ENCODE assay signal across 8 cellular contexts in genomic region chr4:131975276-131976132, GRCh38.
DNase-seq lines count a peak whose midpoint lies in the region; ATAC-seq and TF ChIP-seq lines count a peak whose summit lies in the region.
"Not testable (repeated sequence)": the region's sequence is repeated elsewhere in the genome, so short reads cannot be mapped to it uniquely, and the experiment has no call there.

No MANE protein-coding gene starts in this region.

- H3K4me3 ChIP-seq in astrocyte of the cerebellum (ENCODE audit: low read depth, low read length): peak overlapping the region; percentile 32
- H3K4me3 ChIP-seq in esophagus squamous epithelium: peak overlapping the region in 3 of 4 donors; percentile 6 to 27 (median 17)
- H3K4me3 ChIP-seq in kidney epithelial cell (ENCODE audit: low read depth, low read length): peak overlapping the region; percentile 47
- H3K4me3 ChIP-seq in psoas muscle: peak overlapping the region; percentile 38
- peak overlapping the region; percentile 24 to 45 for H3K4me3 ChIP-seq in tibial artery

- not testable (repeated sequence) for H3K4me1 ChIP-seq in esophagus squamous epithelium, psoas muscle, tibial artery

- in situ Hi-C loops in astrocyte of the cerebellum (cut with HindIII; ENCODE audit: low sequenced_read_pairs): not testable (repeated sequence)

- not testable (repeated sequence) for H3K27me3 ChIP-seq in esophagus squamous epithelium; kidney epithelial cell (ENCODE audit: control insufficient read depth, insufficient read depth, low read length); psoas muscle (ENCODE audit: insufficient read depth in 3 of 3, low read length in 2 of 3); tibial artery

- TF ChIP-seq POLR2A in esophagus squamous epithelium (IDR thresholded peaks at IDR 0.05): not testable (repeated sequence)

- H3K36me3 ChIP-seq in esophagus squamous epithelium; kidney epithelial cell (ENCODE audit: control insufficient read depth, insufficient read depth, low read length); psoas muscle (ENCODE audit: insufficient read depth in 1 of 2, low read depth in 1 of 2); tibial artery: not testable (repeated sequence)

- intact Hi-C loops in esophagus squamous epithelium (cut with DNase I); psoas muscle (cut with DNase I); tibial artery (cut with DNase I; ENCODE audit: low total_unique reads): not testable (repeated sequence)

- H3K27ac ChIP-seq in esophagus squamous epithelium, psoas muscle, tibial artery: not testable (repeated sequence)

- 59 to 86% methylated on average over 23 to 30 of the region's 63 CpGs for WGBS in esophagus squamous epithelium, 2 donors
- WGBS in psoas muscle, 3 donors: 47 to 91% (median 66%) methylated on average over 56 to 62 of the region's 63 CpGs

- TF ChIP-seq CTCF in astrocyte of the cerebellum (IDR thresholded peaks at IDR 0.05; ENCODE audit: low read depth, low read length, missing control alignments); esophagus squamous epithelium (IDR thresholded peaks at IDR 0.05); kidney epithelial cell (IDR thresholded peaks at IDR 0.05; ENCODE audit: insufficient read depth, low read length, poor library complexity, severe bottlenecking); psoas muscle (IDR thresholded peaks at IDR 0.05); tibial artery (IDR thresholded peaks at IDR 0.05): not testable (repeated sequence)

- H3K9me3 ChIP-seq in esophagus squamous epithelium: peaks cover 0 to 11% (median 4%) of the 10 kb centered on the region in 3 donors
- not testable (repeated sequence) for H3K9me3 ChIP-seq in psoas muscle
- peaks cover 0 to 11% (median 0%) of the 10 kb centered on the region in 3 donors for H3K9me3 ChIP-seq in tibial artery

- ATAC-seq in psoas muscle: not testable (repeated sequence)

- DNase-seq in Daoy (ENCODE audit: low read depth): peak; percentile 25
- DNase-seq in NCI-H2227 (lab: John Stamatoyannopoulos, UW; ENCODE audit: unreplicated experiment): peak; percentile 51
- peak; percentile 15 for DNase-seq in activated CD8-positive, alpha-beta memory T cell treated with anti-CD3 and anti-CD28 coated beads, Interleukin-2, amount 50 U/mL, for 4 hours
- not testable (repeated sequence) for DNase-seq in astrocyte of the cerebellum (ENCODE audit: low read depth); esophagus squamous epithelium (lab: John Stamatoyannopoulos, UW); kidney epithelial cell (ENCODE audit: low read depth); tibial artery
- peak in 1 of 2 donors; percentile 43 for DNase-seq in psoas muscle
